ENCODE assay signal across 8 cellular contexts in the genomic region with DNA sequence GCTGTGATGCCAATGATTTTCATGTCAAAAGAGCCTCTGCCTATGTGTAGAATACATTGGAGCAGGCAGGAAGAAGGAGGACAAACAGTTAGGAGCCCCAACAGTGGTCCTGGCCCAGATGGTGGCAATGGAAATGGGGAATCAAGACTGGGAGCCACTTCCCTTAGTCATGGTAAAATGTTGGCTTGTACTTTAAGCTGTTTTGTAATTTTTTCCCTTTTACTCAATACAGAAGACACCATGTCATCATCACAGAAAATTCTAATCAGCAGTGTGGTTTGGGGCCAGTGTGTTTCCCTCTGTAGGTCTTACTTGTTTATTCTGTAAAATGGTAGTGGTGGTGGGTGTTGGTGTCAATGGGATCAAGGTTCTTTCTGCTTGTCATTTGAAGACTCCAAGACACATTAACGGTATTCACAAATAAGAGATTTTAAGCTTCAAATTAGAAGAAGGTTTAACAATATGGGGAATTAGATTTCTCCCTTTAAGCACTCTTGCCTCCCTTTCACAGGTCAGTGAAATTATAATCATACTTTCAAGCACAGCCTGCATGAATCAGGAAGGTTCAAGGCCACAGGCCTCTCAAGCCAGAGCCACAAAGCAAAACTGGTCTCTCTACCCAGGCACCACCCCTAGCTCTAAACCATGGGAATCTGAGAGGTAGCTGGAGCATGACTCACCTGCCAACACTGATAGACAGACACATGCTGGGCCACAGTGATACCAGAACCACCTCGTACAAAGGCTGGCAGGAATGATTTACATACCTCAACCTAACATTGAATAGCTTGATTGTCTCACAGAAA. TPM values are rescaled to one million over a fixed set of nuclear protein-coding genes. Genes with fewer than 3 reads are reported as not detected.
A peak's percentile ranks its signal among the peaks of the same experiment; 100 is the strongest.
DNase-seq lines count a peak whose midpoint lies in the region; ATAC-seq and TF ChIP-seq lines count a peak whose summit lies in the region.

No MANE protein-coding gene starts in this region.

- H4K20me1 ChIP-seq in GM23248 (ENCODE audit: insufficient read depth): peaks cover 10% of the 10 kb centered on the region; the same call in 1 of the 2 replicates
- peaks cover 22% of the 10 kb centered on the region for H4K20me1 ChIP-seq in OCI-LY3 (ENCODE audit: insufficient read depth, low read length)

- peaks cover 22% of the 10 kb centered on the region for H3K36me3 Mint-ChIP-seq in CD4-positive, CD25-positive, alpha-beta regulatory T cell

- H3K9me2 ChIP-seq in GM23248 (ENCODE audit: insufficient read depth): no peaks in the 10 kb centered on the region

- H3K4me1 ChIP-seq in CD4-positive, CD25-positive, alpha-beta regulatory T cell (ENCODE audit: control insufficient read depth, insufficient read depth, low read length, poor library complexity, severe bottlenecking): peaks cover 18% of the 10 kb centered on the region
- H3K4me1 ChIP-seq in GM23248 (ENCODE audit: insufficient read depth) (peaks cover 19% of the 10 kb centered on the region), OCI-LY3 (ENCODE audit: low read length) (peaks cover 59% of the 10 kb centered on the region), colonic mucosa (no peaks in the 10 kb centered on the region)

- H3K4me3 Mint-ChIP-seq in CD4-positive, CD25-positive, alpha-beta regulatory T cell: no peak overlapping the region

- no peak overlapping the region for H3K4me3 ChIP-seq in CD4-positive, CD25-positive, alpha-beta regulatory T cell (ENCODE audit: low read depth, low read length)
- H3K4me3 ChIP-seq in GM23248 (no peak overlapping the region), OCI-LY3 (ENCODE audit: low read length) (no peak overlapping the region), epithelial cell of proximal tubule (ENCODE audit: low read depth, low read length) (no peak overlapping the region), colonic mucosa (no peak overlapping the region)

- ATAC-seq in CD4-positive, CD25-positive, alpha-beta regulatory T cell (ENCODE audit: low read depth in 2 of 2): peak; percentile 38 to 46

- no peak overlapping the region for H3K27ac ChIP-seq in CD4-positive, CD25-positive, alpha-beta regulatory T cell (ENCODE audit: insufficient read depth, low read length, poor library complexity, severe bottlenecking)
- H3K27ac ChIP-seq in GM23248 (peak overlapping the region; percentile 39), OCI-LY3 (ENCODE audit: low read length) (no peak overlapping the region; the same call in 1 of the 2 replicates), colonic mucosa (no peak overlapping the region)

- WGBS in GM23248 (ENCODE audit: low coverage in 1 of 2, low lambda C conversion rate in 2 of 2, missing lambda C conversion rate in 2 of 2), 2 experiments: 96 to 100% methylated on average over 2 of the region's 2 CpGs

- no peaks in the 10 kb centered on the region for H3K9me3 Mint-ChIP-seq in CD4-positive, CD25-positive, alpha-beta regulatory T cell

- in situ Hi-C loops in GM23248 (cut with MboI): no loop called here

- no peaks in the 10 kb centered on the region for H3K27me3 ChIP-seq in CD4-positive, CD25-positive, alpha-beta regulatory T cell (ENCODE audit: control insufficient read depth, insufficient read depth, low read length)
- no peaks in the 10 kb centered on the region for H3K27me3 ChIP-seq in GM23248 (replicated peaks; ENCODE audit: insufficient read depth)
- H3K27me3 ChIP-seq in OCI-LY3 (ENCODE audit: low read depth, low read length): no peaks in the 10 kb centered on the region
- no peaks in the 10 kb centered on the region for H3K27me3 ChIP-seq in colonic mucosa

- H3K27me3 Mint-ChIP-seq in CD4-positive, CD25-positive, alpha-beta regulatory T cell: no peaks in the 10 kb centered on the region

- peaks cover 18% of the 10 kb centered on the region for H3F3A ChIP-seq in GM23248 (ENCODE audit: insufficient read depth)

- no peak overlapping the region for H3K9ac ChIP-seq in GM23248
- H3K9ac ChIP-seq in OCI-LY3 (ENCODE audit: low read length): no peak overlapping the region
- H3K9ac ChIP-seq in colonic mucosa (ENCODE audit: low read depth in 2 of 2, low read length in 2 of 2): no peak overlapping the region

- H3K36me3 ChIP-seq in CD4-positive, CD25-positive, alpha-beta regulatory T cell (ENCODE audit: control insufficient read depth, insufficient read depth, low read length): peaks cover 19% of the 10 kb centered on the region
- H3K36me3 ChIP-seq in GM23248 (ENCODE audit: low read depth) (peaks cover 22% of the 10 kb centered on the region; the same call in 1 of the 2 replicates), OCI-LY3 (replicated peaks; ENCODE audit: low read depth, low read length) (peaks cover 27% of the 10 kb centered on the region), colonic mucosa (no peaks in the 10 kb centered on the region)

- DNase-seq in CD4-positive, CD25-positive, alpha-beta regulatory T cell: no peak
- peak; percentile 65 for DNase-seq in GM23248
- DNase-seq in epithelial cell of proximal tubule (ENCODE audit: low read depth): peak; percentile 58
- DNase-seq in stimulated activated CD8-positive, alpha-beta memory T cell treated with anti-CD3 and anti-CD28 coated beads, Interleukin-7, amount 100 ng/mL, for 48 hours (ENCODE audit: extremely low read depth in 1 of 2, low read depth in 1 of 2): peak; percentile 32 to 65
- DNase-seq in posterior vena cava (ENCODE audit: low spot score): no peak
- DNase-seq in NCI-H69 (lab: John Stamatoyannopoulos, UW): no peak
- DNase-seq in colonic mucosa: no peak

- no peak overlapping the region for H2AFZ ChIP-seq in GM23248
- no peak overlapping the region for H2AFZ ChIP-seq in OCI-LY3 (ENCODE audit: low read depth, low read length)

- H3K79me2 ChIP-seq in GM23248 (ENCODE audit: insufficient read depth) (peaks cover 46% of the 10 kb centered on the region), OCI-LY3 (ENCODE audit: low read length) (peaks cover 29% of the 10 kb centered on the region)

- H3K27ac Mint-ChIP-seq in CD4-positive, CD25-positive, alpha-beta regulatory T cell: peak overlapping the region in 2 of 3 donors; percentile 0 to 42

- no peaks in the 10 kb centered on the region for H3K9me3 ChIP-seq in CD4-positive, CD25-positive, alpha-beta regulatory T cell (ENCODE audit: control insufficient read depth in 2 of 2, low read length in 2 of 2)
- H3K9me3 ChIP-seq in GM23248 (ENCODE audit: low read depth) (no peaks in the 10 kb centered on the region), OCI-LY3 (ENCODE audit: insufficient read depth, low read length) (no peaks in the 10 kb centered on the region), colonic mucosa (no peaks in the 10 kb centered on the region)

- TF ChIP-seq CTCF in OCI-LY3 (IDR thresholded peaks at IDR 0.05; ENCODE audit: low read depth, low read length): no peak
- TF ChIP-seq CTCF in epithelial cell of proximal tubule (conservative IDR thresholded peaks at IDR 0.05; ENCODE audit: low read depth, low read length): no peak
- TF ChIP-seq CTCF in colonic mucosa (IDR thresholded peaks at IDR 0.05): no peak

- H3K4me2 ChIP-seq in GM23248 (ENCODE audit: unreplicated experiment) (peak overlapping the region; percentile 18), OCI-LY3 (ENCODE audit: low read length) (peak overlapping the region; percentile 62)

- peaks cover 15 to 56% (median 48%) of the 10 kb centered on the region in 4 donors for H3K4me1 Mint-ChIP-seq in CD4-positive, CD25-positive, alpha-beta regulatory T cell

- intact Hi-C loops in posterior vena cava (cut with DNase I) (no loop called here), colonic mucosa (cut with DNase I) (no loop called here)

RNA-seq across cellular contexts. Expression of a gene that starts 24.9 kb away (rescaled TPM):
- total RNA-seq in CD4-positive, CD25-positive, alpha-beta regulatory T cell: 61.4 TPM
- polyA plus RNA-seq in CD4-positive, CD25-positive, alpha-beta regulatory T cell: 10 to 100 TPM; 23.5 to 46.3 (median 27.5) TPM
- total RNA-seq in GM23248 (2014; rRNA removed; shearing (Covaris generic)): 37.4 and 84.7 TPM in 2 replicates
- polyA plus RNA-seq in GM23248 (2016; fragmentation: Nextera tagmentation; extraction: Ambion mirVana): 27.2 and 29.3 TPM in 2 replicates
- 38.5 and 44.6 TPM in 2 replicates for total RNA-seq in epithelial cell of proximal tubule
- 10 to 100 TPM; 30.6 to 37.6 TPM for total RNA-seq in posterior vena cava
- total RNA-seq in colonic mucosa: 10 to 100 TPM; 27.9 to 33.8 TPM

RNA-seq across cellular contexts. Expression of a gene that starts 34.4 kb away (rescaled TPM):
- total RNA-seq in CD4-positive, CD25-positive, alpha-beta regulatory T cell: not detected
- under 1 TPM in 2 of 4 donors, not detected in 2; 0.17 to 0.77 TPM for polyA plus RNA-seq in CD4-positive, CD25-positive, alpha-beta regulatory T cell
- not detected in 2 replicates for total RNA-seq in GM23248 (2014; rRNA removed; shearing (Covaris generic))
- 0.13 TPM in 1 of 2 replicates, not detected in the other for polyA plus RNA-seq in GM23248 (2016; fragmentation: Nextera tagmentation; extraction: Ambion mirVana)
- total RNA-seq in epithelial cell of proximal tubule (not detected in 2 replicates), posterior vena cava (not detected), colonic mucosa (not detected)

Comparison
In these comparisons a context has a peak if more than half of its experiments do, and no peak if none do; other contexts are left out.
1. DNase-seq: peak in GM23248 (single experiment), epithelial cell of proximal tubule (single experiment) and stimulated activated CD8-positive, alpha-beta memory T cell treated with anti-CD3 and anti-CD28 coated beads, Interleukin-7, amount 100 ng/mL, for 48 hours (2 of 2); none in CD4-positive, CD25-positive, alpha-beta regulatory T cell (0 of 3), posterior vena cava (single experiment), NCI-H69 (single experiment) and colonic mucosa (single experiment).